ENCODE assay signal across 8 cellular contexts in the genomic region with DNA sequence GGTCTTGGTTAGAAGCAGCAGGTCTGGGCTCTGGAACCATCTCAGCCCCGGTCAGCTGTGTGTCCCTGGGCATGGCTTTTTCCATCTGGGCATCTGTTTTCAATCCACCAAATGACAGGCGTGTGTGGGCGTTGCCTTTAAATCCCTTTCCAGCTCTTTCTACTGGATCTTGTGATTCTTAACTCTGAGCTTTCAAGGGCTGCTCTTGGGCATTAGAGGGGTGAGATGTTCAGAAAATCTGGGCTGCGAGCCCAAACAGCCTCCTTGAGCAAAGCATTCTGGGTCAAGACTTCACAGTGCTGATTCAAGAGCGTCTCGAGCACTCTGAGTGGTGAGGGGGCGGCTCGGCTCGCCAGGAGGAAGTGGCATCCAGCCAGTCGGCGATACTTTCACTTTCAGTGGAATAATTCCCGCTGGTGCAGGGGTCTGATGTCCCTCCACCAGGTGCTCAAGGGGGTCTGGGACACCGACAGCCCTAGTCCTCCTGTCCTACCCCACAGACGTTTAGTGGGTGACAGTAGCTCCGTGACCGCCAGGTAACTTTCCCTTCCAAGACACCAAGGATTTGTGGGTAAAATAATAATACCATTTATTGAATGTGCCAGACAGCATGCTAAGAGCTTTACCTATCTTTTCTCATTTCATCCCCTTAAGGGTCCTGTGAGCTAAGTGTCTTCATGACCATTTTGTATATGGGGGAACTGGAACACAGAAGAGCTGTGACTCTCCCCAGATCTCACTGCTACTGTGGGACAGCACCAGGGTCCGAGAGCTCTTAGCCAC.
A peak's percentile ranks its signal among the peaks of the same experiment; 100 is the strongest.
DNase-seq lines count a peak whose midpoint lies in the region; ATAC-seq and TF ChIP-seq lines count a peak whose summit lies in the region.

No MANE protein-coding gene starts in this region.

- H3K4me1 ChIP-seq in right lobe of liver, result no peaks in the 10 kb centered on the region

- 47% methylated on average over 3 of the region's 17 CpGs for WGBS in right lobe of liver (ENCODE audit: insufficient coverage, low coverage, low lambda C conversion rate, missing lambda C conversion rate)

- no peak for TF ChIP-seq POLR2A in right lobe of liver (IDR thresholded peaks at IDR 0.05)

- H3K27me3 ChIP-seq in right lobe of liver, result no peaks in the 10 kb centered on the region

- H3K27ac ChIP-seq in caudate nucleus (ENCODE audit: low read depth, low read length), result peak overlapping the region; percentile 69
- peak overlapping the region; percentile 1 to 56 (median 51) for H3K27ac ChIP-seq in right lobe of liver

- in situ Hi-C loops in G401 (cut with HindIII; ENCODE audit: low sequenced_read_pairs), result no loop called here

- H3K4me3 ChIP-seq in right lobe of liver, result peak overlapping the region in 2 of 3 donors; percentile 22 to 40

- intact Hi-C loops in right lobe of liver (cut with DNase I), result no loop called here

- no peak for TF ChIP-seq CTCF in right lobe of liver (IDR thresholded peaks at IDR 0.05)

- ATAC-seq in right lobe of liver, result peak; percentile 77 to 84 (median 80)

- no peaks in the 10 kb centered on the region for H3K9me3 ChIP-seq in right lobe of liver

- DNase-seq in G401 (ENCODE audit: low spot score), result peak; percentile 56
- peak; percentile 89 for DNase-seq in HCEC 1CT
- DNase-seq in NCI-H1105 treated with DMSO at 0.1 percent for 48 hours (lab: John Stamatoyannopoulos, UW), result peak; percentile 83
- peak; percentile 38 for DNase-seq in activated CD4-positive, CD25-positive, alpha-beta regulatory T cell treated with anti-CD3 and anti-CD28 coated beads, Interleukin-2, amount 50 U/mL, for 16 hours (ENCODE audit: low read depth, low spot score)
- peak in 51 of 61 donors; percentile 10 to 87 (median 38) for DNase-seq in caudate nucleus (lab: John Stamatoyannopoulos, UW)
- DNase-seq in right lobe of liver, result peak; percentile 63 to 71 (median 70)
- DNase-seq in stimulated activated CD4-positive, alpha-beta T cell treated with anti-CD3 and anti-CD28 coated beads, Interleukin-4, amount 100 ng/mL, for 4 hours, result peak; percentile 58 to 83
- no peak for DNase-seq in OCI-M2 (lab: John Stamatoyannopoulos, UW; ENCODE audit: unreplicated experiment)

- H3K36me3 ChIP-seq in right lobe of liver, result no peaks in the 10 kb centered on the region
